ENCODE assay signal across 8 cellular contexts in the genomic region with DNA sequence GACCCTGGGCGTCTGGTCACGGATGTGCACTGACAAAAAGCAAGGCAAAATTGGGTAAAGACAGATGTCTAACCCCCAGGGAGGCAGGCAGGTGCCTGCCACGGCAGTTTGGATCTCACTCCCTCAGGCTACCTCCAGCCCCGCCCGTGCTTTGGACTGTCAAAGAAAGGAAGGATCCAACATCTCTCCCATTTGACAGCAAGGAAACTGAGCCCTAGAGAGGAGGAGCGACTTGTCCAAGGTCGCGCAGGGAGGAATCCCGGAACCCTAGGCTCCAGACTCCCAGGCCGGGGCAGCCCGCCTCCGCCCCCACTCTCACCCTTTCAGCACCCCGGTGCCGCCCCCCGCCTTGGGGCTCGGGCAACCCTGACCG. TPM values are rescaled to one million over a fixed set of nuclear protein-coding genes. Genes with fewer than 3 reads are reported as not detected.
DNase-seq lines count a peak whose midpoint lies in the region; ATAC-seq and TF ChIP-seq lines count a peak whose summit lies in the region.

No MANE protein-coding gene starts in this region.

- H3K27me3 ChIP-seq in left ventricle myocardium inferior (ENCODE audit: low read depth) (no peaks in the 10 kb centered on the region), skeletal muscle tissue (ENCODE audit: control insufficient read depth in 3 of 3, insufficient read depth in 3 of 3, low read length in 3 of 3) (no peaks in the 10 kb centered on the region)

- peak overlapping the region; percentile 98 for H3K27ac ChIP-seq in left ventricle myocardium inferior (replicated peaks)
- peak overlapping the region; percentile 97 for H3K27ac ChIP-seq in skeletal muscle tissue (ENCODE audit: low read depth, low read length)

- peak overlapping the region; percentile 87 for H3K4me3 ChIP-seq in left ventricle myocardium inferior
- H3K4me3 ChIP-seq in skeletal muscle tissue (ENCODE audit: low read length in 3 of 3): peak overlapping the region; percentile 81 to 97 (median 93)

- ATAC-seq in GM19467 (IDR thresholded peaks at IDR 0.05; ENCODE audit: unreplicated experiment) (peak; percentile 9), HG03469 (IDR thresholded peaks at IDR 0.05; ENCODE audit: unreplicated experiment) (peak; percentile 25), activated B cell treated with CpG ODN at 0.5 μM for 24 hours (ENCODE audit: low read depth) (peak; percentile 9)

- peak overlapping the region; percentile 98 for H3K27ac Mint-ChIP-seq in activated B cell treated with CpG ODN at 0.5 μM for 24 hours

- DNase-seq in GM10248 (ENCODE audit: extremely low spot score): peak; percentile 48
- no peak for DNase-seq in activated B cell treated with CpG ODN at 0.5 μM for 24 hours
- DNase-seq in left ventricle myocardium inferior: no peak
- no peak for DNase-seq in stimulated activated CD4-positive, alpha-beta T cell treated with anti-CD3 and anti-CD28 coated beads, Interleukin-4, amount 100 ng/mL, for 1 hour
- DNase-seq in NCI-H1048 (lab: John Stamatoyannopoulos, UW): no peak

- no peaks in the 10 kb centered on the region for H3K27me3 Mint-ChIP-seq in activated B cell treated with CpG ODN at 0.5 μM for 24 hours

- H3K4me1 ChIP-seq in left ventricle myocardium inferior (peaks cover 36% of the 10 kb centered on the region), skeletal muscle tissue (ENCODE audit: control insufficient read depth in 3 of 3, insufficient read depth in 3 of 3, low read length in 3 of 3) (peaks cover 5 to 26% (median 11%) of the 10 kb centered on the region in 3 donors)

- POLR2A ChIA-PET in GM10248 (lab: Yijun Ruan, JAX) (no interaction called here), activated B cell treated with CpG ODN at 0.5 μM for 24 hours (lab: Charles Lee) (interaction anchor here (1.6 kb wide), 1 partner anchor 79 kb away, joined by 5 read pairs; a partner anchor contains a TSS)

- peak overlapping the region; percentile 96 for H3K4me3 Mint-ChIP-seq in activated B cell treated with CpG ODN at 0.5 μM for 24 hours

- CTCF ChIA-PET in GM10248 (lab: Yijun Ruan, JAX): no interaction called here
- CTCF ChIA-PET in activated B cell treated with CpG ODN at 0.5 μM for 24 hours (lab: Charles Lee): no interaction called here

- H3K36me3 ChIP-seq in left ventricle myocardium inferior (peaks cover 29% of the 10 kb centered on the region), skeletal muscle tissue (ENCODE audit: control insufficient read depth in 3 of 3, insufficient read depth in 3 of 3, low read length in 3 of 3) (peaks cover 5 to 19% (median 13%) of the 10 kb centered on the region in 3 donors)

- TF ChIP-seq CTCF in GM10248 (IDR thresholded peaks at IDR 0.05; ENCODE audit: control extremely low read depth, extremely low read depth, low read depth, missing control alignments) (no peak), activated B cell treated with CpG ODN at 0.5 μM for 24 hours (IDR thresholded peaks at IDR 0.05) (no peak), left ventricle myocardium inferior (IDR thresholded peaks at IDR 0.05; ENCODE audit: borderline replicate concordance) (no peak)

- intact Hi-C loops in activated B cell treated with CpG ODN at 0.5 μM for 24 hours (cut with micrococcal nuclease): loop anchor here (2.0 kb wide), 1 partner anchor 320 kb away; a partner anchor contains a TSS
- intact Hi-C loops in left ventricle myocardium inferior (cut with micrococcal nuclease): no loop called here

- H3K9ac ChIP-seq in skeletal muscle tissue (ENCODE audit: low read depth in 1 of 3, low read length in 3 of 3): peak overlapping the region; percentile 96

- no peaks in the 10 kb centered on the region for H3K9me3 Mint-ChIP-seq in activated B cell treated with CpG ODN at 0.5 μM for 24 hours

- peaks cover 23% of the 10 kb centered on the region for H3K36me3 Mint-ChIP-seq in activated B cell treated with CpG ODN at 0.5 μM for 24 hours (ENCODE audit: low read depth)

- H3K4me1 Mint-ChIP-seq in activated B cell treated with CpG ODN at 0.5 μM for 24 hours: peaks cover 26% of the 10 kb centered on the region

- H3K9me3 ChIP-seq in left ventricle myocardium inferior (replicated peaks) (no peaks in the 10 kb centered on the region), skeletal muscle tissue (ENCODE audit: control insufficient read depth in 3 of 3, low read length in 3 of 3) (no peaks in the 10 kb centered on the region)

RNA-seq across cellular contexts. Expression of a gene that starts 0.4 kb away (rescaled TPM):
- total RNA-seq in activated B cell treated with CpG ODN at 0.5 μM for 24 hours: 11.8 and 14.0 TPM in 2 replicates
- 17.9 TPM for total RNA-seq in left ventricle myocardium inferior
- 11.0 TPM for total RNA-seq in skeletal muscle tissue
